ENCODE assay signal across 26 cellular contexts in genomic region chr21:46168238-46168637, GRCh38. TPM values are rescaled to one million over a fixed set of nuclear protein-coding genes. Genes with fewer than 3 reads are reported as not detected.
DNase-seq lines count a peak whose midpoint lies in the region; ATAC-seq and TF ChIP-seq lines count a peak whose summit lies in the region.
"Had no signal": no experiment of that assay in that cellular context is flagged by ENCODE, and none has a peak within 500 bp of the region (broad histone marks: within the 10 kb centered on the region; RNA-seq: fewer than 3 reads in every experiment).

No MANE protein-coding gene starts in this region.

- ATAC-seq in left lung, result no peak
- no peak for ATAC-seq in HG02678 (IDR thresholded peaks at IDR 0.05; ENCODE audit: unreplicated experiment)
- ATAC-seq: lower lobe of right lung; stimulated activated naive CD8-positive, alpha-beta T cell treated with anti-CD3 and anti-CD28 coated beads, Interleukin-15, amount 100 ng/mL, for 72 hours had no signal

- no peaks in the 10 kb centered on the region for H3K4me1 ChIP-seq in Peyer's patch
- no peaks in the 10 kb centered on the region for H3K4me1 ChIP-seq in sigmoid colon
- no peaks in the 10 kb centered on the region for H3K4me1 ChIP-seq in left lung
- H3K4me1 ChIP-seq: lower lobe of right lung, SJSA1 had no signal

- DNase-seq in D341Med (ENCODE audit: low spot score), result peak; percentile 21
- DNase-seq in Peyer's patch, result peak in 2 of 3 donors; percentile 11 to 30
- peak; percentile 35 for DNase-seq in ecto neural progenitor cell (ENCODE audit: low spot score)
- DNase-seq in sigmoid colon, result peak; percentile 56
- no peak for DNase-seq in left lung
- DNase-seq in COLO668 (lab: John Stamatoyannopoulos, UW; ENCODE audit: unreplicated experiment), result no peak
- DNase-seq: activated CD4-positive, alpha-beta T cell treated with anti-CD3 and anti-CD28 coated beads for 48 hours; activated naive CD4-positive, alpha-beta T cell treated with Interleukin-2 at 50 U/mL for 16 hours; GM23248; immature natural killer cell; IMR-90; lower lobe of right lung; NCI-H1105 treated with DMSO at 0.1 percent for 48 hours; NCI-H2081; NCI-H446; PC-9; stimulated activated CD4-positive, alpha-beta T cell treated with anti-CD3 and anti-CD28 coated beads, Interleukin-4, amount 100 ng/mL, for 1 hour; stimulated activated naive CD8-positive, alpha-beta T cell treated with anti-CD3 and anti-CD28 coated beads, Interleukin-15, amount 100 ng/mL, for 72 hours had no signal

- no peak overlapping the region for H3K27ac ChIP-seq in Peyer's patch
- no peak overlapping the region for H3K27ac ChIP-seq in sigmoid colon
- H3K27ac ChIP-seq in left lung, result no peak overlapping the region
- H3K27ac ChIP-seq: epithelial cell of prostate, GM23248, lower lobe of right lung, PC-9, SJSA1 had no signal

- 83 to 92% methylated on average over 14 of the region's 14 CpGs for WGBS in sigmoid colon, 2 donors

- no peak for TF ChIP-seq EP300 in sigmoid colon (IDR thresholded peaks at IDR 0.05)

- intact Hi-C loops in sigmoid colon (cut with DNase I), result no loop called here
- intact Hi-C loops in left lung (cut with DNase I), result no loop called here

- H3K4me3 ChIP-seq in Peyer's patch (no peak overlapping the region), sigmoid colon (no peak overlapping the region), left lung (no peak overlapping the region)
- H3K4me3 ChIP-seq: GM23248, lower lobe of right lung, PC-9, SJSA1, smooth muscle cell had no signal

- no peak for TF ChIP-seq POLR2A in Peyer's patch (IDR thresholded peaks at IDR 0.05)
- TF ChIP-seq POLR2A in sigmoid colon (IDR thresholded peaks at IDR 0.05), result no peak

- H3K9me3 ChIP-seq in Peyer's patch (no peaks in the 10 kb centered on the region), sigmoid colon (no peaks in the 10 kb centered on the region), left lung (no peaks in the 10 kb centered on the region)
- H3K9me3 ChIP-seq: lower lobe of right lung, SJSA1 had no signal

- H3K27me3 ChIP-seq in Peyer's patch (no peaks in the 10 kb centered on the region), sigmoid colon (peaks cover 0 to 14% (median 0%) of the 10 kb centered on the region in 3 donors), left lung (no peaks in the 10 kb centered on the region)

- no peak for TF ChIP-seq CTCF in Peyer's patch (IDR thresholded peaks at IDR 0.05)
- no peak for TF ChIP-seq CTCF in sigmoid colon (IDR thresholded peaks at IDR 0.05)
- no peak for TF ChIP-seq CTCF in left lung (IDR thresholded peaks at IDR 0.05)

- H3K36me3 ChIP-seq in Peyer's patch (no peaks in the 10 kb centered on the region), sigmoid colon (no peaks in the 10 kb centered on the region), left lung (no peaks in the 10 kb centered on the region)
- H3K36me3 ChIP-seq: lower lobe of right lung, SJSA1 had no signal

RNA-seq across cellular contexts. Expression of gene FTCD, which starts 12.9 kb away (rescaled TPM):
- total RNA-seq in Peyer's patch (1 to 10 TPM in 1 of 4 donors, under 1 TPM in 1, not detected in 2; 0.67 to 1.0 TPM), sigmoid colon (1 to 10 TPM in 1 of 4 donors, not detected in 3; 1.4 TPM), left lung (under 1 TPM; 0.29 to 0.38 TPM)
- polyA plus RNA-seq in sigmoid colon, result under 1 TPM in 1 of 3 donors, not detected in 2; 0.20 TPM
- total RNA-seq: GM23248; IMR-90; M059J; SJSA1; T-helper 1 cell treated with Interleukin-12 subunit alpha and Interleukin-12 subunit beta and Interleukin-4 antibody, amounts not matched to agents 30 ng/mL and 1 ng/mL, for 36 hours had no signal
- polyA plus RNA-seq: AG04450, CD14-positive monocyte, GM23248, immature natural killer cell had no signal

RNA-seq across cellular contexts. Expression of gene SPATC1L, which starts 16.0 kb away (rescaled TPM):
- total RNA-seq in Peyer's patch (10 to 100 TPM in 1 of 4 donors, 1 to 10 TPM in 3; 1.1 to 13.2 (median 2.6) TPM), sigmoid colon (10 to 100 TPM in 1 of 4 donors, 1 to 10 TPM in 2, under 1 TPM in 1; 0.95 to 18.3 (median 7.1) TPM), left lung (10 to 100 TPM in 1 of 2 donors, 1 to 10 TPM in 1; 5.0 to 10.3 TPM)
- 10 to 100 TPM in 1 of 3 donors, 1 to 10 TPM in 2; 3.2 to 11.0 (median 7.8) TPM for polyA plus RNA-seq in sigmoid colon

Comparison
In these comparisons a context has a peak if more than half of its experiments do, and no peak if none do; other contexts are left out.
1. DNase-seq: peak in D341Med (single experiment), Peyer's patch (2 of 3), ecto neural progenitor cell (single experiment) and sigmoid colon (single experiment); none in left lung (0 of 2) and COLO668 (single experiment).